9 cellular contexts compared by ENCODE assay signal in genomic region chr14:93941293-93941910, GRCh38. TPM values are rescaled to one million over a fixed set of nuclear protein-coding genes. Genes with fewer than 3 reads are reported as not detected.
A peak's percentile ranks its signal among the peaks of the same experiment; 100 is the strongest.
DNase-seq lines count a peak whose midpoint lies in the region; ATAC-seq and TF ChIP-seq lines count a peak whose summit lies in the region.
"Had no signal": no experiment of that assay in that cellular context is flagged by ENCODE, and none has a peak within 500 bp of the region (broad histone marks: within the 10 kb centered on the region; RNA-seq: fewer than 3 reads in every experiment).

No MANE protein-coding gene starts in this region.

- in situ Hi-C loops in KBM-7 (cut with MboI; ENCODE audit: low pct_unique_long_range_greater_than_20kb, low sequenced_read_pairs) = no loop called here

- no TSS peak for BruUV-seq in Calu3 (replicated peaks; lab: Mats Ljungman, UMichigan)

- no peaks in the 10 kb centered on the region for H3K9me3 Mint-ChIP-seq in Calu3 (ENCODE audit: low read depth, unreplicated experiment)
- H3K9me3 Mint-ChIP-seq in activated T-helper 1 cell treated with anti-CD3 and anti-CD28 coated beads, Interleukin-12 subunit alpha, Interleukin-12 subunit beta, Interleukin-2, Interleukin-4 antibody, amounts not matched to agents 30 ng/mL and 10 ng/mL and 1 ng/mL, durations not matched to agents 14 hours and 24 hours and 36 hours = no peaks in the 10 kb centered on the region

- intact Hi-C loops in Calu3 (cut with micrococcal nuclease; ENCODE audit: unreplicated experiment) = no loop called here
- intact Hi-C loops in activated T-helper 1 cell treated with anti-CD3 and anti-CD28 coated beads, Interleukin-12 subunit alpha, Interleukin-12 subunit beta, Interleukin-2, Interleukin-4 antibody, amounts not matched to agents 30 ng/mL and 10 ng/mL and 1 ng/mL, durations not matched to agents 14 hours and 24 hours and 36 hours (cut with micrococcal nuclease) = no loop called here

- DNase-seq in Calu3 (peak; percentile 54), NCI-H1105 treated with DMSO at 0.1 percent for 48 hours (lab: John Stamatoyannopoulos, UW) (peak; percentile 96), kidney glomerular epithelial cell (lab: John Stamatoyannopoulos, UW) (peak; percentile 63), KBM-7 (no peak)
- no peak for DNase-seq in activated T-helper 1 cell treated with anti-CD3 and anti-CD28 coated beads, Interleukin-12 subunit alpha, Interleukin-12 subunit beta, Interleukin-2, Interleukin-4 antibody, amounts not matched to agents 30 ng/mL and 10 ng/mL and 1 ng/mL, durations not matched to agents 14 hours and 24 hours and 36 hours (ENCODE audit: low spot score)
- no peak for DNase-seq in activated CD4-positive, alpha-beta T cell treated with anti-CD3 and anti-CD28 coated beads for 48 hours
- DNase-seq: left colon had no signal

- TF ChIP-seq CTCF in Calu3 (IDR thresholded peaks at IDR 0.05; ENCODE audit: unreplicated experiment) = no peak

- peaks cover 40% of the 10 kb centered on the region for H3K4me1 Mint-ChIP-seq in Calu3 (ENCODE audit: low read depth, unreplicated experiment)
- peaks cover 19% of the 10 kb centered on the region for H3K4me1 Mint-ChIP-seq in activated T-helper 1 cell treated with anti-CD3 and anti-CD28 coated beads, Interleukin-12 subunit alpha, Interleukin-12 subunit beta, Interleukin-2, Interleukin-4 antibody, amounts not matched to agents 30 ng/mL and 10 ng/mL and 1 ng/mL, durations not matched to agents 14 hours and 24 hours and 36 hours (ENCODE audit: low read depth)

- no peaks in the 10 kb centered on the region for H3K27me3 Mint-ChIP-seq in Calu3 (ENCODE audit: unreplicated experiment)
- no peaks in the 10 kb centered on the region for H3K27me3 Mint-ChIP-seq in activated T-helper 1 cell treated with anti-CD3 and anti-CD28 coated beads, Interleukin-12 subunit alpha, Interleukin-12 subunit beta, Interleukin-2, Interleukin-4 antibody, amounts not matched to agents 30 ng/mL and 10 ng/mL and 1 ng/mL, durations not matched to agents 14 hours and 24 hours and 36 hours (ENCODE audit: insufficient read depth)

- peak overlapping the region; percentile 93 for H3K27ac Mint-ChIP-seq in Calu3 (ENCODE audit: unreplicated experiment)
- H3K27ac Mint-ChIP-seq in activated T-helper 1 cell treated with anti-CD3 and anti-CD28 coated beads, Interleukin-12 subunit alpha, Interleukin-12 subunit beta, Interleukin-2, Interleukin-4 antibody, amounts not matched to agents 30 ng/mL and 10 ng/mL and 1 ng/mL, durations not matched to agents 14 hours and 24 hours and 36 hours = peak overlapping the region; percentile 31

- H3K36me3 Mint-ChIP-seq in Calu3 (ENCODE audit: insufficient read depth, unreplicated experiment) = peaks cover 21% of the 10 kb centered on the region
- peaks cover 35% of the 10 kb centered on the region for H3K36me3 Mint-ChIP-seq in activated T-helper 1 cell treated with anti-CD3 and anti-CD28 coated beads, Interleukin-12 subunit alpha, Interleukin-12 subunit beta, Interleukin-2, Interleukin-4 antibody, amounts not matched to agents 30 ng/mL and 10 ng/mL and 1 ng/mL, durations not matched to agents 14 hours and 24 hours and 36 hours (ENCODE audit: low read depth)

- CTCF ChIA-PET in Calu3 (lab: Charles Lee) = interaction anchor here (0.6 to 3.4 kb wide), 5 partner anchors 18 to 263 kb away, joined by 3 to 29 read pairs (median 5); no protein-coding TSS in a partner anchor

- H3K4me3 Mint-ChIP-seq in Calu3 (ENCODE audit: low read depth, unreplicated experiment) = peak overlapping the region; percentile 55
- no peak overlapping the region for H3K4me3 Mint-ChIP-seq in activated T-helper 1 cell treated with anti-CD3 and anti-CD28 coated beads, Interleukin-12 subunit alpha, Interleukin-12 subunit beta, Interleukin-2, Interleukin-4 antibody, amounts not matched to agents 30 ng/mL and 10 ng/mL and 1 ng/mL, durations not matched to agents 14 hours and 24 hours and 36 hours

- ATAC-seq in GM21526 (IDR thresholded peaks at IDR 0.05; ENCODE audit: low FRiP score, unreplicated experiment) (no peak), HG03342 (IDR thresholded peaks at IDR 0.05; ENCODE audit: unreplicated experiment) (no peak)
- ATAC-seq: left colon had no signal

RNA-seq across cellular contexts. Expression of gene FAM181A, which starts 14.3 kb away (rescaled TPM):
- not detected in 2 replicates for total RNA-seq in Calu3 (2022)
- total RNA-seq in activated T-helper 1 cell treated with anti-CD3 and anti-CD28 coated beads, Interleukin-12 subunit alpha, Interleukin-12 subunit beta, Interleukin-2, Interleukin-4 antibody, amounts not matched to agents 30 ng/mL and 10 ng/mL and 1 ng/mL, durations not matched to agents 14 hours and 24 hours and 36 hours = not detected in 2 replicates
- total RNA-seq: left colon had no signal

RNA-seq across cellular contexts. Expression of gene ASB2, which starts 35.0 kb away (rescaled TPM):
- 0.17 and 0.19 TPM in 2 replicates for total RNA-seq in Calu3 (2022)
- total RNA-seq in activated T-helper 1 cell treated with anti-CD3 and anti-CD28 coated beads, Interleukin-12 subunit alpha, Interleukin-12 subunit beta, Interleukin-2, Interleukin-4 antibody, amounts not matched to agents 30 ng/mL and 10 ng/mL and 1 ng/mL, durations not matched to agents 14 hours and 24 hours and 36 hours = 21.1 and 23.4 TPM in 2 replicates

RNA-seq across cellular contexts. Expression of gene CCDC197, which starts 55.7 kb away (rescaled TPM):
- not detected in 2 replicates for total RNA-seq in Calu3 (2022)
- total RNA-seq in activated T-helper 1 cell treated with anti-CD3 and anti-CD28 coated beads, Interleukin-12 subunit alpha, Interleukin-12 subunit beta, Interleukin-2, Interleukin-4 antibody, amounts not matched to agents 30 ng/mL and 10 ng/mL and 1 ng/mL, durations not matched to agents 14 hours and 24 hours and 36 hours = 0.13 TPM in 1 of 2 replicates, not detected in the other
- total RNA-seq: left colon had no signal

Comparison
In these comparisons a context has a peak if more than half of its experiments do, and no peak if none do; other contexts are left out.
1. DNase-seq: peak in Calu3 (single experiment), NCI-H1105 treated with DMSO at 0.1 percent for 48 hours (single experiment) and kidney glomerular epithelial cell (single experiment); none in activated T-helper 1 cell treated with anti-CD3 and anti-CD28 coated beads, Interleukin-12 subunit alpha, Interleukin-12 subunit beta, Interleukin-2, Interleukin-4 antibody, amounts not matched to agents 30 ng/mL and 10 ng/mL and 1 ng/mL, durations not matched to agents 14 hours and 24 hours and 36 hours (single experiment), activated CD4-positive, alpha-beta T cell treated with anti-CD3 and anti-CD28 coated beads for 48 hours (single experiment) and KBM-7 (single experiment).
2. RNA of gene ASB2, which starts 35.0 kb away (total RNA-seq): 21.1 to 23.4 TPM in activated T-helper 1 cell treated with anti-CD3 and anti-CD28 coated beads, Interleukin-12 subunit alpha, Interleukin-12 subunit beta, Interleukin-2, Interleukin-4 antibody, amounts not matched to agents 30 ng/mL and 10 ng/mL and 1 ng/mL, durations not matched to agents 14 hours and 24 hours and 36 hours; 0.17 to 0.19 TPM in Calu3; every median in the first group is over 10 times any median in the second.